In the genomic region with DNA sequence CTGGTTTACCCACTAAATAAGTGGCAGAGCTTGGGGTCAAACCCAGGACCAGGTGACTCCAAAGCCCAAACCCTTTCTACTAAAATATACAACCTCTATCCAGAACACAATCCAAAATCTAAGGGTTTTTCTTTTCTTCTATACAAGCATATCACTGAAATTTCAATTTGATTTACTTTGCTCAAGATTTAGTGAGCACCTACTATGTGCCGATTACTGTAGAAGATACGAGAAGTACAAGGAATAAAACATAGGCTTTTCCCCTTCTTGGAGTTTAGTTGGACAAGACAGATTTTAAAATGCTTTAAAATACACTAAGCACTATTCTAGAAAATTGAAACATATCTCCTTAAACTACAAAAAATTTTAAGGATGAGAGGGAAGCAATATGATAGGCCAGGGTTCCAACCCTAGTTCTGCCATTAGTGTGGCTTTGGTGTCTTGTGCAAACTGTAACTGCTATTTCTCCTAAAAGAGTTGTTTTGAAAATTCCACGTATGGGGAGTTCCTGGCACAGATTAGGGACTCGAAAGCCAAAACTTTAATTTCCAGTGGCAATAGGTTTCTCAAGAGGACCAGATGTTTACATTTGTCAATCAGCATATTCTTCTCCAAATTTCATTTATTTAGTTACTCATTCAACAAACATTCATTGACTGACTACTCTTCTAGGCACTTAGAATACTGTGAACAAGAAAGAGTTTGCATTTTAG, we compare ENCODE assay signal across 10 cellular contexts. TPM values are rescaled to one million over a fixed set of nuclear protein-coding genes. Genes with fewer than 3 reads are reported as not detected.
DNase-seq lines count a peak whose midpoint lies in the region; ATAC-seq and TF ChIP-seq lines count a peak whose summit lies in the region.
"Had no signal": no experiment of that assay in that cellular context is flagged by ENCODE, and none has a peak within 500 bp of the region (broad histone marks: within the 10 kb centered on the region; RNA-seq: fewer than 3 reads in every experiment).

No MANE protein-coding gene starts in this region.

- peaks cover 26% of the 10 kb centered on the region for H3K36me3 Mint-ChIP-seq in activated CD4-positive, alpha-beta T cell treated with anti-CD3 and anti-CD28 coated beads, Interleukin-2, amount 10 ng/mL, durations not matched to agents 24 days and 14 days (ENCODE audit: low read depth)
- H3K36me3 Mint-ChIP-seq in T-cell: peaks cover 10% of the 10 kb centered on the region

- no peak overlapping the region for H3K27ac Mint-ChIP-seq in activated CD4-positive, alpha-beta T cell treated with anti-CD3 and anti-CD28 coated beads, Interleukin-2, amount 10 ng/mL, durations not matched to agents 24 days and 14 days
- peak overlapping the region in 1 of 2 donors; percentile 53 for H3K27ac Mint-ChIP-seq in T-cell

- H3K27ac ChIP-seq in foreskin keratinocyte: peak overlapping the region; percentile 58

- CTCF ChIA-PET in T-cell (lab: Charles Lee): no interaction called here

- TF ChIP-seq CTCF in foreskin keratinocyte (conservative IDR thresholded peaks at IDR 0.05) (no peak), GM13976 (IDR thresholded peaks at IDR 0.05; ENCODE audit: borderline replicate concordance, control extremely low read depth, extremely low read depth, insufficient read depth, missing control alignments) (no peak)

- peak overlapping the region; percentile 96 for H3K4me3 Mint-ChIP-seq in activated CD4-positive, alpha-beta T cell treated with anti-CD3 and anti-CD28 coated beads, Interleukin-2, amount 10 ng/mL, durations not matched to agents 24 days and 14 days
- H3K4me3 Mint-ChIP-seq in T-cell: peak overlapping the region; percentile 89 to 97 (median 95)

- H3K4me1 Mint-ChIP-seq in activated CD4-positive, alpha-beta T cell treated with anti-CD3 and anti-CD28 coated beads, Interleukin-2, amount 10 ng/mL, durations not matched to agents 24 days and 14 days: peaks cover 48% of the 10 kb centered on the region
- H3K4me1 Mint-ChIP-seq in T-cell: peaks cover 54 to 66% (median 66%) of the 10 kb centered on the region in 3 donors

- no peak for ATAC-seq in T-cell (replicated peaks in 1 of 4)
- no peak for ATAC-seq in foreskin keratinocyte

- H3K4me1 ChIP-seq in foreskin keratinocyte: peaks cover 13% of the 10 kb centered on the region

- no peaks in the 10 kb centered on the region for H3K27me3 ChIP-seq in foreskin keratinocyte

- H3K27me3 Mint-ChIP-seq in activated CD4-positive, alpha-beta T cell treated with anti-CD3 and anti-CD28 coated beads, Interleukin-2, amount 10 ng/mL, durations not matched to agents 24 days and 14 days: no peaks in the 10 kb centered on the region
- no peaks in the 10 kb centered on the region for H3K27me3 Mint-ChIP-seq in T-cell

- in situ Hi-C loops in GM13976 (cut with MboI; ENCODE audit: low sequenced_read_pairs, unreplicated experiment): no loop called here

- no peaks in the 10 kb centered on the region for H3K9me3 Mint-ChIP-seq in activated CD4-positive, alpha-beta T cell treated with anti-CD3 and anti-CD28 coated beads, Interleukin-2, amount 10 ng/mL, durations not matched to agents 24 days and 14 days
- H3K9me3 Mint-ChIP-seq in T-cell: no peaks in the 10 kb centered on the region

- intact Hi-C loops in activated CD4-positive, alpha-beta T cell treated with anti-CD3 and anti-CD28 coated beads, Interleukin-2, amount 10 ng/mL, durations not matched to agents 24 days and 14 days (cut with micrococcal nuclease): loop anchor here (5.0 to 10.0 kb wide), 4 partner anchors 611 to 1501 kb away; partner anchors contain the start of genes DHRS7, PCNX4, PPM1A and SLC38A6

- POLR2A ChIA-PET in T-cell (lab: Charles Lee): no interaction called here

- DNase-seq in activated CD4-positive, alpha-beta T cell treated with anti-CD3 and anti-CD28 coated beads, Interleukin-2, amount 10 ng/mL, durations not matched to agents 24 days and 14 days: no peak
- DNase-seq in activated CD4-positive, alpha-beta T cell treated with anti-CD3 and anti-CD28 coated beads, Interleukin-2, amount 50 U/mL, for 1 hour: no peak
- DNase-seq in T-cell (no peak), foreskin keratinocyte (peak in 1 of 2 donors; percentile 23), stromal cell of bone marrow (ENCODE audit: low read depth) (peak; percentile 41), NCI-H1417 (lab: John Stamatoyannopoulos, UW) (no peak), anterior cingulate cortex (lab: John Stamatoyannopoulos, UW) (no peak), GM13976 (ENCODE audit: low spot score) (no peak)
- DNase-seq: amygdala, NCI-H774 had no signal

RNA-seq across cellular contexts. Expression of gene L3HYPDH, which starts 2.6 kb away (rescaled TPM):
- total RNA-seq in activated CD4-positive, alpha-beta T cell treated with anti-CD3 and anti-CD28 coated beads, Interleukin-2, amount 10 ng/mL, durations not matched to agents 24 days and 14 days: 20.8 TPM in 2 replicates
- 10 to 100 TPM; 19.5 to 53.6 (median 40.5) TPM for total RNA-seq in T-cell
- 25.9 and 26.7 TPM in 2 replicates for total RNA-seq in foreskin keratinocyte
- 18.6 and 19.2 TPM in 2 replicates for polyA plus RNA-seq in foreskin keratinocyte

RNA-seq across cellular contexts. Expression of gene JKAMP, which starts 2.8 kb away (rescaled TPM):
- 27.9 and 28.6 TPM in 2 replicates for total RNA-seq in activated CD4-positive, alpha-beta T cell treated with anti-CD3 and anti-CD28 coated beads, Interleukin-2, amount 10 ng/mL, durations not matched to agents 24 days and 14 days
- 10 to 100 TPM; 13.8 to 27.0 (median 22.0) TPM for total RNA-seq in T-cell
- total RNA-seq in foreskin keratinocyte: 45.4 and 47.0 TPM in 2 replicates
- polyA plus RNA-seq in foreskin keratinocyte: 26.0 and 30.3 TPM in 2 replicates

RNA-seq across cellular contexts. Expression of gene GPR135, which starts 16.4 kb away (rescaled TPM):
- 1.8 and 2.0 TPM in 2 replicates for total RNA-seq in activated CD4-positive, alpha-beta T cell treated with anti-CD3 and anti-CD28 coated beads, Interleukin-2, amount 10 ng/mL, durations not matched to agents 24 days and 14 days
- 1 to 10 TPM; 1.8 to 2.4 (median 2.1) TPM for total RNA-seq in T-cell
- total RNA-seq in foreskin keratinocyte: 0.60 and 0.99 TPM in 2 replicates
- polyA plus RNA-seq in foreskin keratinocyte: 0.12 and 0.13 TPM in 2 replicates
